In genomic region chr11:73577496-73577917, GRCh38 we compare ENCODE assay signal across 15 cellular contexts. TPM values are rescaled to one million over a fixed set of nuclear protein-coding genes. Genes with fewer than 3 reads are reported as not detected.
DNase-seq lines count a peak whose midpoint lies in the region; ATAC-seq and TF ChIP-seq lines count a peak whose summit lies in the region.
"Had no signal": no experiment of that assay in that cellular context is flagged by ENCODE, and none has a peak within 500 bp of the region (broad histone marks: within the 10 kb centered on the region; RNA-seq: fewer than 3 reads in every experiment).

No MANE protein-coding gene starts in this region.

- H3K9me3 ChIP-seq in osteoblast (ENCODE audit: low read depth, low read length), result no peaks in the 10 kb centered on the region
- H3K9me3 ChIP-seq in spleen, result no peaks in the 10 kb centered on the region
- H3K9me3 ChIP-seq in colonic mucosa, result no peaks in the 10 kb centered on the region
- H3K9me3 ChIP-seq in psoas muscle, result no peaks in the 10 kb centered on the region
- H3K9me3 ChIP-seq: ascending aorta, uterus had no signal

- H3K79me2 ChIP-seq in osteoblast (ENCODE audit: insufficient read depth, low read length), result peaks cover 40% of the 10 kb centered on the region

- H3K4me1 ChIP-seq in osteoblast (ENCODE audit: insufficient read depth, low read length) (no peaks in the 10 kb centered on the region), spleen (peaks cover 0 to 4% (median 0%) of the 10 kb centered on the region in 6 donors), colonic mucosa (no peaks in the 10 kb centered on the region), psoas muscle (peaks cover under 1% of the 10 kb centered on the region)
- H3K4me1 ChIP-seq: ascending aorta, uterus had no signal

- H3K27me3 ChIP-seq in osteoblast (ENCODE audit: insufficient read depth, low read length) (no peaks in the 10 kb centered on the region), spleen (replicated peaks in 1 of 7) (no peaks in the 10 kb centered on the region), colonic mucosa (no peaks in the 10 kb centered on the region), psoas muscle (ENCODE audit: insufficient read depth in 3 of 3, low read length in 2 of 3) (no peaks in the 10 kb centered on the region)
- H3K27me3 ChIP-seq: ascending aorta, uterus had no signal

- peak; percentile 83 to 84 for ATAC-seq in activated T-cell treated with anti-CD3 and anti-CD28 coated beads, Interleukin-2, amount 50 U/mL, for 4 hours
- ATAC-seq in psoas muscle, result no peak
- ATAC-seq: T-helper 17 cell had no signal

- DNase-seq in activated T-cell treated with anti-CD3 and anti-CD28 coated beads, Interleukin-2, amount 50 U/mL, for 4 hours, result no peak
- no peak for DNase-seq in activated T-cell treated with anti-CD3 and anti-CD28 coated beads, Interleukin-2, amount 50 U/mL, for 1 hour
- DNase-seq in HCEC 1CT (peak; percentile 33), astrocyte of the cerebellum (ENCODE audit: low read depth) (peak; percentile 34), osteoblast (ENCODE audit: insufficient read length, low spot score, missing footprints) (peak; percentile 72), spleen (no peak), colonic mucosa (no peak), psoas muscle (no peak)
- DNase-seq: activated CD8-positive, alpha-beta memory T cell treated with anti-CD3 and anti-CD28 coated beads for 24 hours; mammary epithelial cell; OCI-M1; stimulated activated CD8-positive, alpha-beta memory T cell treated with anti-CD3 and anti-CD28 coated beads, Interleukin-4, amount 100 ng/mL, for 48 hours; T-helper 17 cell; uterus had no signal

- H3K9ac ChIP-seq in colonic mucosa (ENCODE audit: low read depth in 2 of 2, low read length in 2 of 2), result no peak overlapping the region

- peaks cover 11% of the 10 kb centered on the region for H3K4me1 Mint-ChIP-seq in activated T-cell treated with anti-CD3 and anti-CD28 coated beads, Interleukin-2, amount 50 U/mL, for 4 hours (ENCODE audit: low read depth)

- intact Hi-C loops in spleen (cut with DNase I; ENCODE audit: low total_unique reads) (no loop called here), colonic mucosa (cut with DNase I) (no loop called here), psoas muscle (cut with DNase I) (no loop called here)

- H3K36me3 ChIP-seq in osteoblast (ENCODE audit: insufficient read depth, low read length) (no peaks in the 10 kb centered on the region), spleen (peaks cover 0 to 19% (median 0%) of the 10 kb centered on the region in 6 donors), colonic mucosa (no peaks in the 10 kb centered on the region), psoas muscle (ENCODE audit: insufficient read depth in 1 of 2, low read depth in 1 of 2) (no peaks in the 10 kb centered on the region)
- H3K36me3 ChIP-seq: ascending aorta, uterus had no signal

- 76 to 100% (median 88%) methylated on average over 1 of the region's 1 CpG for WGBS in spleen, 5 donors
- WGBS in psoas muscle, 3 donors, result 56 to 62% (median 60%) methylated on average over 1 of the region's 1 CpG

- H3K27me3 Mint-ChIP-seq in activated T-cell treated with anti-CD3 and anti-CD28 coated beads, Interleukin-2, amount 50 U/mL, for 4 hours (ENCODE audit: low read depth), result no peaks in the 10 kb centered on the region
- H3K27me3 Mint-ChIP-seq: T-helper 17 cell had no signal

- TF ChIP-seq CTCF in astrocyte of the cerebellum (IDR thresholded peaks at IDR 0.05; ENCODE audit: low read depth, low read length, missing control alignments) (no peak), osteoblast (IDR thresholded peaks at IDR 0.05; ENCODE audit: extremely low read depth, low read depth, low read length) (no peak), spleen (IDR thresholded peaks at IDR 0.05 in 8 of 11, conservative IDR thresholded peaks at IDR 0.05 in 3 of 11) (no peak), colonic mucosa (IDR thresholded peaks at IDR 0.05) (no peak), psoas muscle (IDR thresholded peaks at IDR 0.05) (no peak)

- no peak overlapping the region for H3K4me3 Mint-ChIP-seq in activated T-cell treated with anti-CD3 and anti-CD28 coated beads, Interleukin-2, amount 50 U/mL, for 4 hours
- H3K4me3 Mint-ChIP-seq: T-helper 17 cell had no signal

- H3K9me3 Mint-ChIP-seq in activated T-cell treated with anti-CD3 and anti-CD28 coated beads, Interleukin-2, amount 50 U/mL, for 4 hours, result no peaks in the 10 kb centered on the region

- H3K27ac ChIP-seq in osteoblast (ENCODE audit: low read depth, low read length) (no peak overlapping the region), spleen (no peak overlapping the region), colonic mucosa (no peak overlapping the region), psoas muscle (no peak overlapping the region)
- H3K27ac ChIP-seq: ascending aorta, uterus had no signal

- H3K36me3 Mint-ChIP-seq in activated T-cell treated with anti-CD3 and anti-CD28 coated beads, Interleukin-2, amount 50 U/mL, for 4 hours (ENCODE audit: insufficient read depth), result peaks cover 16% of the 10 kb centered on the region

- no peak overlapping the region for H2AFZ ChIP-seq in osteoblast (ENCODE audit: low read length)

- H3K4me2 ChIP-seq in osteoblast (ENCODE audit: insufficient read depth, low read length), result no peak overlapping the region

- H3K4me3 ChIP-seq in astrocyte of the cerebellum (ENCODE audit: low read depth, low read length), result no peak overlapping the region
- H3K4me3 ChIP-seq in osteoblast (ENCODE audit: insufficient read depth, low read length), result no peak overlapping the region
- H3K4me3 ChIP-seq in spleen, result no peak overlapping the region
- no peak overlapping the region for H3K4me3 ChIP-seq in colonic mucosa
- no peak overlapping the region for H3K4me3 ChIP-seq in psoas muscle
- H3K4me3 ChIP-seq: ascending aorta, uterus had no signal

- peaks cover 10% of the 10 kb centered on the region for H4K20me1 ChIP-seq in osteoblast (ENCODE audit: insufficient read depth, low read length)

- in situ Hi-C loops in astrocyte of the cerebellum (cut with HindIII; ENCODE audit: low sequenced_read_pairs), result no loop called here

- TF ChIP-seq POLR2A in spleen (IDR thresholded peaks at IDR 0.05), result no peak

RNA-seq across cellular contexts. Expression of gene FAM168A, which starts 20.4 kb away (rescaled TPM):
- 1 to 10 TPM; 7.2 to 8.7 (median 8.3) TPM for total RNA-seq in activated T-cell treated with anti-CD3 and anti-CD28 coated beads, Interleukin-2, amount 50 U/mL, for 4 hours
- 28.2 and 30.9 TPM in 2 replicates for total RNA-seq in osteoblast
- 10 to 100 TPM; 20.8 to 33.2 (median 25.0) TPM for total RNA-seq in spleen
- 1 to 10 TPM; 2.7 to 5.1 (median 2.8) TPM for polyA plus RNA-seq in spleen
- 10 to 100 TPM; 16.9 to 21.6 TPM for total RNA-seq in colonic mucosa
- 10 to 100 TPM; 13.8 to 28.6 (median 21.2) TPM for total RNA-seq in psoas muscle
- polyA plus RNA-seq in psoas muscle, result 10 to 100 TPM in 1 of 3 donors, 1 to 10 TPM in 2; 5.3 to 18.9 (median 6.3) TPM

Comparison
In these comparisons a context has a peak if more than half of its experiments do, and no peak if none do; other contexts are left out.
1. ATAC-seq: peak in activated T-cell treated with anti-CD3 and anti-CD28 coated beads, Interleukin-2, amount 50 U/mL, for 4 hours (2 of 2); none in psoas muscle (0 of 4).
2. DNase-seq: peak in HCEC 1CT (single experiment), astrocyte of the cerebellum (single experiment) and osteoblast (single experiment); none in activated T-cell treated with anti-CD3 and anti-CD28 coated beads, Interleukin-2, amount 50 U/mL, for 4 hours (single experiment), activated T-cell treated with anti-CD3 and anti-CD28 coated beads, Interleukin-2, amount 50 U/mL, for 1 hour (single experiment), spleen (single experiment), colonic mucosa (single experiment) and psoas muscle (0 of 2).